Comparison of ENCODE assay signal across 1 cellular context in genomic region chr2:74429487-74430451, GRCh38.
TF ChIP-seq lines count a peak whose summit lies in the region.

No MANE protein-coding gene starts in this region.

TF ChIP-seq in HepG2, 621 proteins besides CTCF, POLR2A, EP300 and RAD21 (continued from another document and continues in another):
- peak; percentile 73 for TF ChIP-seq ZHX2 (IDR thresholded peaks at IDR 0.05; ENCODE audit: low read depth)
- no peak for TF ChIP-seq ZHX2 (CRISPR knock-in tag; IDR thresholded peaks at IDR 0.05; ENCODE audit: borderline replicate concordance)
- TF ChIP-seq KAT2B (IDR thresholded peaks at IDR 0.05; ENCODE audit: borderline replicate concordance, low read depth, low read length): no peak
- no peak; the same call in 1 of the 2 replicates for TF ChIP-seq KAT7 (CRISPR knock-in tag; IDR thresholded peaks at IDR 0.05; ENCODE audit: borderline replicate concordance)
- 0 out of 2 replicates have a peak, but pooled peaks have one; percentile 11 for TF ChIP-seq RFX3 (CRISPR knock-in tag; IDR thresholded peaks at IDR 0.05)
- TF ChIP-seq ZNF10 (CRISPR knock-in tag; IDR thresholded peaks at IDR 0.05; ENCODE audit: borderline replicate concordance, low read depth): no peak
- TF ChIP-seq MXD3 (CRISPR knock-in tag; IDR thresholded peaks at IDR 0.05): peak; percentile 33
- peak; percentile 90 for TF ChIP-seq ZBTB7B (CRISPR knock-in tag; IDR thresholded peaks at IDR 0.05)
- peak; percentile 89; the same call in 1 of the 2 replicates for TF ChIP-seq ZNF609 (CRISPR knock-in tag; IDR thresholded peaks at IDR 0.05; ENCODE audit: borderline replicate concordance)
- TF ChIP-seq ZBTB1 (CRISPR knock-in tag; IDR thresholded peaks at IDR 0.05; ENCODE audit: borderline replicate concordance): no peak
- TF ChIP-seq TFDP1 (CRISPR knock-in tag; IDR thresholded peaks at IDR 0.05; ENCODE audit: borderline replicate concordance): no peak; the same call in 1 of the 2 replicates
- no peak for TF ChIP-seq HNRNPUL1 (IDR thresholded peaks at IDR 0.05; ENCODE audit: low read depth, low read length)
- TF ChIP-seq ZFP1 (CRISPR knock-in tag; IDR thresholded peaks at IDR 0.05): no peak
- TF ChIP-seq ATF7 (IDR thresholded peaks at IDR 0.05): no peak
- peak; percentile 86 for TF ChIP-seq ATF7 (CRISPR knock-in tag; IDR thresholded peaks at IDR 0.05)
- TF ChIP-seq FOSL1 (CRISPR knock-in tag; IDR thresholded peaks at IDR 0.05; ENCODE audit: borderline replicate concordance): no peak
- peak; percentile 54 for TF ChIP-seq YY1 (IDR thresholded peaks at IDR 0.05; ENCODE audit: insufficient read depth, insufficient replicate concordance, low read depth, low read length)
- TF ChIP-seq, protein P1, sequence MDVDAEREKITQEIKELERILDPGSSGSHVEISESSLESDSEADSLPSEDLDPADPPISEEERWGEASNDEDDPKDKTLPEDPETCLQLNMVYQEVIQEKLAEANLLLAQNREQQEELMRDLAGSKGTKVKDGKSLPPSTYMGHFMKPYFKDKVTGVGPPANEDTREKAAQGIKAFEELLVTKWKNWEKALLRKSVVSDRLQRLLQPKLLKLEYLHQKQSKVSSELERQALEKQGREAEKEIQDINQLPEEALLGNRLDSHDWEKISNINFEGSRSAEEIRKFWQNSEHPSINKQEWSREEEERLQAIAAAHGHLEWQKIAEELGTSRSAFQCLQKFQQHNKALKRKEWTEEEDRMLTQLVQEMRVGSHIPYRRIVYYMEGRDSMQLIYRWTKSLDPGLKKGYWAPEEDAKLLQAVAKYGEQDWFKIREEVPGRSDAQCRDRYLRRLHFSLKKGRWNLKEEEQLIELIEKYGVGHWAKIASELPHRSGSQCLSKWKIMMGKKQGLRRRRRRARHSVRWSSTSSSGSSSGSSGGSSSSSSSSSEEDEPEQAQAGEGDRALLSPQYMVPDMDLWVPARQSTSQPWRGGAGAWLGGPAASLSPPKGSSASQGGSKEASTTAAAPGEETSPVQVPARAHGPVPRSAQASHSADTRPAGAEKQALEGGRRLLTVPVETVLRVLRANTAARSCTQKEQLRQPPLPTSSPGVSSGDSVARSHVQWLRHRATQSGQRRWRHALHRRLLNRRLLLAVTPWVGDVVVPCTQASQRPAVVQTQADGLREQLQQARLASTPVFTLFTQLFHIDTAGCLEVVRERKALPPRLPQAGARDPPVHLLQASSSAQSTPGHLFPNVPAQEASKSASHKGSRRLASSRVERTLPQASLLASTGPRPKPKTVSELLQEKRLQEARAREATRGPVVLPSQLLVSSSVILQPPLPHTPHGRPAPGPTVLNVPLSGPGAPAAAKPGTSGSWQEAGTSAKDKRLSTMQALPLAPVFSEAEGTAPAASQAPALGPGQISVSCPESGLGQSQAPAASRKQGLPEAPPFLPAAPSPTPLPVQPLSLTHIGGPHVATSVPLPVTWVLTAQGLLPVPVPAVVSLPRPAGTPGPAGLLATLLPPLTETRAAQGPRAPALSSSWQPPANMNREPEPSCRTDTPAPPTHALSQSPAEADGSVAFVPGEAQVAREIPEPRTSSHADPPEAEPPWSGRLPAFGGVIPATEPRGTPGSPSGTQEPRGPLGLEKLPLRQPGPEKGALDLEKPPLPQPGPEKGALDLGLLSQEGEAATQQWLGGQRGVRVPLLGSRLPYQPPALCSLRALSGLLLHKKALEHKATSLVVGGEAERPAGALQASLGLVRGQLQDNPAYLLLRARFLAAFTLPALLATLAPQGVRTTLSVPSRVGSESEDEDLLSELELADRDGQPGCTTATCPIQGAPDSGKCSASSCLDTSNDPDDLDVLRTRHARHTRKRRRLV (CRISPR knock-in tag; IDR thresholded peaks at IDR 0.05): peak; percentile 58; the same call in 1 of the 2 replicates
- TF ChIP-seq CCDC6 (CRISPR knock-in tag; IDR thresholded peaks at IDR 0.05): peak; percentile 87
- TF ChIP-seq ZNF850 (CRISPR knock-in tag; conservative IDR thresholded peaks at IDR 0.05): no peak
- TF ChIP-seq, protein P2, sequence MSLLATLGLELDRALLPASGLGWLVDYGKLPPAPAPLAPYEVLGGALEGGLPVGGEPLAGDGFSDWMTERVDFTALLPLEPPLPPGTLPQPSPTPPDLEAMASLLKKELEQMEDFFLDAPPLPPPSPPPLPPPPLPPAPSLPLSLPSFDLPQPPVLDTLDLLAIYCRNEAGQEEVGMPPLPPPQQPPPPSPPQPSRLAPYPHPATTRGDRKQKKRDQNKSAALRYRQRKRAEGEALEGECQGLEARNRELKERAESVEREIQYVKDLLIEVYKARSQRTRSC (CRISPR knock-in tag; IDR thresholded peaks at IDR 0.05; ENCODE audit: low read depth): peak; percentile 60; the same call in 1 of the 2 replicates
- TF ChIP-seq ZFYVE20 (CRISPR knock-in tag; IDR thresholded peaks at IDR 0.05; ENCODE audit: borderline replicate concordance, low read depth): no peak
- no peak for TF ChIP-seq ZC3H4 (CRISPR knock-in tag; IDR thresholded peaks at IDR 0.05; ENCODE audit: borderline replicate concordance)
- TF ChIP-seq GMEB2 (CRISPR knock-in tag; IDR thresholded peaks at IDR 0.05; ENCODE audit: low read depth): no peak
- TF ChIP-seq, protein P3, sequence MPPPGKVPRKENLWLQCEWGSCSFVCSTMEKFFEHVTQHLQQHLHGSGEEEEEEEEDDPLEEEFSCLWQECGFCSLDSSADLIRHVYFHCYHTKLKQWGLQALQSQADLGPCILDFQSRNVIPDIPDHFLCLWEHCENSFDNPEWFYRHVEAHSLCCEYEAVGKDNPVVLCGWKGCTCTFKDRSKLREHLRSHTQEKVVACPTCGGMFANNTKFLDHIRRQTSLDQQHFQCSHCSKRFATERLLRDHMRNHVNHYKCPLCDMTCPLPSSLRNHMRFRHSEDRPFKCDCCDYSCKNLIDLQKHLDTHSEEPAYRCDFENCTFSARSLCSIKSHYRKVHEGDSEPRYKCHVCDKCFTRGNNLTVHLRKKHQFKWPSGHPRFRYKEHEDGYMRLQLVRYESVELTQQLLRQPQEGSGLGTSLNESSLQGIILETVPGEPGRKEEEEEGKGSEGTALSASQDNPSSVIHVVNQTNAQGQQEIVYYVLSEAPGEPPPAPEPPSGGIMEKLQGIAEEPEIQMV (CRISPR knock-in tag; IDR thresholded peaks at IDR 0.05; ENCODE audit: low read depth): peak; percentile 74; the same call in 1 of the 2 replicates
- TF ChIP-seq FOXO1 (CRISPR knock-in tag; IDR thresholded peaks at IDR 0.05): peak; percentile 57; the same call in 1 of the 2 replicates
- TF ChIP-seq JUN (CRISPR knock-in tag; IDR thresholded peaks at IDR 0.05): peak; percentile 66; the same call in 1 of the 2 replicates
- TF ChIP-seq STAT6 (CRISPR knock-in tag; IDR thresholded peaks at IDR 0.05; ENCODE audit: borderline replicate concordance): peak; percentile 87; the same call in 1 of the 2 replicates
- TF ChIP-seq ZNF747 (CRISPR knock-in tag; IDR thresholded peaks at IDR 0.05; ENCODE audit: borderline replicate concordance): no peak
